8 cellular contexts compared by ENCODE assay signal in genomic region chr16:73713817-73714495, GRCh38.
DNase-seq lines count a peak whose midpoint lies in the region; ATAC-seq and TF ChIP-seq lines count a peak whose summit lies in the region.

No MANE protein-coding gene starts in this region.

- H3K36me3 Mint-ChIP-seq in stimulated activated effector memory CD8-positive, alpha-beta T cell treated with anti-CD3 and anti-CD28 coated beads, Interleukin-12 subunit alpha, Interleukin-12 subunit beta, amount 100 ng/mL, for 72 hours: no peaks in the 10 kb centered on the region

- H3K4me1 Mint-ChIP-seq in stimulated activated effector memory CD8-positive, alpha-beta T cell treated with anti-CD3 and anti-CD28 coated beads, Interleukin-12 subunit alpha, Interleukin-12 subunit beta, amount 100 ng/mL, for 72 hours: no peaks in the 10 kb centered on the region

- H3K9ac ChIP-seq in liver (ENCODE audit: low read depth in 1 of 2, low read length in 2 of 2): no peak overlapping the region

- no peak overlapping the region for H3K27ac Mint-ChIP-seq in stimulated activated effector memory CD8-positive, alpha-beta T cell treated with anti-CD3 and anti-CD28 coated beads, Interleukin-12 subunit alpha, Interleukin-12 subunit beta, amount 100 ng/mL, for 72 hours

- peaks cover 7% of the 10 kb centered on the region for H3K9me3 Mint-ChIP-seq in stimulated activated effector memory CD8-positive, alpha-beta T cell treated with anti-CD3 and anti-CD28 coated beads, Interleukin-12 subunit alpha, Interleukin-12 subunit beta, amount 100 ng/mL, for 72 hours

- H3K27ac ChIP-seq in liver (ENCODE audit: low read depth in 1 of 2, low read length in 2 of 2): no peak overlapping the region

- H3K36me3 ChIP-seq in liver (ENCODE audit: control insufficient read depth in 4 of 4, insufficient read depth in 3 of 4, low read depth in 1 of 4, low read length in 3 of 4): no peaks in the 10 kb centered on the region

- POLR2A ChIA-PET in HEK293T (lab: Yijun Ruan, JAX): no interaction called here

- CTCF ChIA-PET in HEK293T (lab: Yijun Ruan, JAX): interaction anchor here (0.5 to 0.7 kb wide), 4 partner anchors 29 to 496 kb away, joined by 3 to 4 read pairs (median 4); no protein-coding TSS in a partner anchor

- TF ChIP-seq RAD21 in liver (IDR thresholded peaks at IDR 0.05): peak; percentile 27 to 42

- H3K27me3 ChIP-seq in liver (ENCODE audit: control insufficient read depth in 4 of 4, insufficient read depth in 4 of 4, low read length in 3 of 4): peaks cover 0 to 4% (median 0%) of the 10 kb centered on the region in 4 donors

- DNase-seq in AG10803 (ENCODE audit: low read depth) (peak; percentile 1), HEK293T (ENCODE audit: extremely low spot score) (peak; percentile 51), UCSD-AML1 (lab: John Stamatoyannopoulos, UW; ENCODE audit: unreplicated experiment) (peak; percentile 11), HCEC 1CT (no peak), activated gamma-delta T cell (lab: John Stamatoyannopoulos, UW) (no peak)
- no peak for DNase-seq in stimulated activated effector memory CD8-positive, alpha-beta T cell treated with anti-CD3 and anti-CD28 coated beads, Interleukin-12 subunit alpha, Interleukin-12 subunit beta, amount 100 ng/mL, for 72 hours (ENCODE audit: low spot score in 2 of 2)

- H3K4me3 Mint-ChIP-seq in stimulated activated effector memory CD8-positive, alpha-beta T cell treated with anti-CD3 and anti-CD28 coated beads, Interleukin-12 subunit alpha, Interleukin-12 subunit beta, amount 100 ng/mL, for 72 hours: no peak overlapping the region

- no peaks in the 10 kb centered on the region for H3K9me3 ChIP-seq in liver (ENCODE audit: control insufficient read depth in 4 of 4, low read length in 3 of 4)

- H3K4me1 ChIP-seq in liver (ENCODE audit: control insufficient read depth in 4 of 4, insufficient read depth in 4 of 4, low read length in 3 of 4): no peaks in the 10 kb centered on the region

- no peak for ATAC-seq in stimulated activated effector memory CD8-positive, alpha-beta T cell treated with anti-CD3 and anti-CD28 coated beads, Interleukin-12 subunit alpha, Interleukin-12 subunit beta, amount 100 ng/mL, for 72 hours
- no peak for ATAC-seq in GM21723 (IDR thresholded peaks at IDR 0.05; ENCODE audit: unreplicated experiment)

- no peak overlapping the region for H3K4me3 ChIP-seq in AG10803 (ENCODE audit: low read length)
- no peak overlapping the region for H3K4me3 ChIP-seq in liver (ENCODE audit: low read depth in 1 of 3, low read length in 3 of 3)

- WGBS in liver: 74% methylated on average over 10 of the region's 10 CpGs

- TF ChIP-seq CTCF in AG10803 (conservative IDR thresholded peaks at IDR 0.05; ENCODE audit: low read length): peak; percentile 43
- peak; percentile 26 for TF ChIP-seq CTCF in liver (IDR thresholded peaks at IDR 0.05; ENCODE audit: low read depth, low read length, missing input control)

TF ChIP-seq in HEK293T, 16 proteins besides CTCF, POLR2A, EP300 and RAD21:
- TF ChIP-seq ZNF384 (IDR thresholded peaks at IDR 0.05): no peak
- no peak for TF ChIP-seq BHLHE40 (IDR thresholded peaks at IDR 0.05; ENCODE audit: borderline replicate concordance)
- no peak for TF ChIP-seq TARDBP (IDR thresholded peaks at IDR 0.05)
- TF ChIP-seq SP1 (IDR thresholded peaks at IDR 0.05): no peak
- TF ChIP-seq L3MBTL2 (conservative IDR thresholded peaks at IDR 0.05): no peak
- no peak for TF ChIP-seq LEF1 (IDR thresholded peaks at IDR 0.05; ENCODE audit: borderline replicate concordance)
- TF ChIP-seq PKNOX1 (IDR thresholded peaks at IDR 0.05): no peak
- TF ChIP-seq FOXA1 (IDR thresholded peaks at IDR 0.05): no peak
- no peak for TF ChIP-seq FOXK2 (IDR thresholded peaks at IDR 0.05)
- no peak for TF ChIP-seq ELF4 (IDR thresholded peaks at IDR 0.05)
- no peak for TF ChIP-seq SUZ12 (IDR thresholded peaks at IDR 0.05)
- TF ChIP-seq CTBP1 (IDR thresholded peaks at IDR 0.05; ENCODE audit: borderline replicate concordance): no peak
- TF ChIP-seq FOXM1 (IDR thresholded peaks at IDR 0.05; ENCODE audit: borderline replicate concordance): no peak
- no peak for TF ChIP-seq ARNT (IDR thresholded peaks at IDR 0.05)

TF ChIP-seq in liver, 16 proteins besides CTCF, POLR2A, EP300 and RAD21:
- TF ChIP-seq HNF4A (conservative IDR thresholded peaks at IDR 0.05): no peak
- TF ChIP-seq YY1 (IDR thresholded peaks at IDR 0.05): no peak
- TF ChIP-seq RXRA (IDR thresholded peaks at IDR 0.05): no peak
- TF ChIP-seq REST (IDR thresholded peaks at IDR 0.05): no peak
- TF ChIP-seq ZBTB33 (IDR thresholded peaks at IDR 0.05): no peak
- no peak for TF ChIP-seq SP1 (IDR thresholded peaks at IDR 0.05)
- TF ChIP-seq FOXA1 (IDR thresholded peaks at IDR 0.05): no peak
- TF ChIP-seq HNF4G (IDR thresholded peaks at IDR 0.05): no peak
- no peak for TF ChIP-seq MAX (IDR thresholded peaks at IDR 0.05)
- no peak for TF ChIP-seq NR2F2 (IDR thresholded peaks at IDR 0.05)
- TF ChIP-seq TAF1 (conservative IDR thresholded peaks at IDR 0.05): no peak
- no peak for TF ChIP-seq EGR1 (IDR thresholded peaks at IDR 0.05; ENCODE audit: low read depth in 2 of 2)
- TF ChIP-seq ATF3 (IDR thresholded peaks at IDR 0.05): no peak

Comparison
In these comparisons a context has a peak if more than half of its experiments do, and no peak if none do; other contexts are left out.
1. DNase-seq: peak in AG10803 (single experiment), HEK293T (single experiment) and UCSD-AML1 (single experiment); none in stimulated activated effector memory CD8-positive, alpha-beta T cell treated with anti-CD3 and anti-CD28 coated beads, Interleukin-12 subunit alpha, Interleukin-12 subunit beta, amount 100 ng/mL, for 72 hours (0 of 2), HCEC 1CT (single experiment) and activated gamma-delta T cell (single experiment).